21 cellular contexts compared by ENCODE assay signal in genomic region chr18:27847412-27847811, GRCh38.
A peak's percentile ranks its signal among the peaks of the same experiment; 100 is the strongest.
DNase-seq lines count a peak whose midpoint lies in the region; ATAC-seq, FAIRE-seq and TF ChIP-seq lines count a peak whose summit lies in the region.
"Had no signal": no experiment of that assay in that cellular context is flagged by ENCODE, and none has a peak within 500 bp of the region (broad histone marks: within the 10 kb centered on the region; RNA-seq: fewer than 3 reads in every experiment).

No MANE protein-coding gene starts in this region.

- DNase-seq in DMS53 (lab: John Stamatoyannopoulos, UW) (peak; percentile 47), DMS53 treated with DMSO at 0.1 percent for 48 hours (lab: John Stamatoyannopoulos, UW; ENCODE audit: unreplicated experiment) (no peak), LNCaP clone FGC (ENCODE audit: low read depth) (peak; percentile 92), endothelial cell of umbilical vein (ENCODE audit: low read depth, low spot score) (peak; percentile 40), prostate gland (ENCODE audit: low spot score) (peak; percentile 43), left cardiac atrium (no peak), osteocyte (ENCODE audit: extremely low spot score, unreplicated experiment) (no peak), HAP-1 (ENCODE audit: low spot score in 2 of 2) (no peak)
- DNase-seq: 8988T, DMS79, GDM1, MM.1S, NCI-H2029, NCI-H524, SK-N-SH had no signal

- CTCF ChIA-PET in endothelial cell of umbilical vein (lab: Charles Lee), result interaction anchor here (0.9 kb wide), 2 partner anchors 9 to 11 kb away, joined by 3 read pairs; no protein-coding TSS in a partner anchor

- dilution Hi-C loops in endothelial cell of umbilical vein (cut with MboI; ENCODE audit: extremely low pct_ligation_motif_present, low sequenced_read_pairs), result no loop called here

- H3K9me1 ChIP-seq in endothelial cell of umbilical vein (replicated peaks; ENCODE audit: control insufficient read depth, extremely low read depth, insufficient read depth, low read length), result no peaks in the 10 kb centered on the region

- H3K4me1 ChIP-seq in endothelial cell of umbilical vein (ENCODE audit: control insufficient read depth, extremely low read depth, insufficient read depth, low read length) (peaks cover 25% of the 10 kb centered on the region), prostate gland (replicated peaks) (no peaks in the 10 kb centered on the region), HAP-1 (no peaks in the 10 kb centered on the region)
- H3K4me1 ChIP-seq: BLaER1 treated with 17β-estradiol and CSF1 and Interleukin-3, amounts not matched to agents 10 nM and 100 nM had no signal

- in situ Hi-C loops in HAP-1 (cut with MboI; ENCODE audit: low sequenced_read_pairs), result no loop called here

- H3K36me3 ChIP-seq in endothelial cell of umbilical vein (ENCODE audit: control insufficient read depth in 2 of 2, extremely low read depth in 1 of 2, insufficient read depth in 2 of 2, low read length in 2 of 2) (no peaks in the 10 kb centered on the region), prostate gland (no peaks in the 10 kb centered on the region), HAP-1 (replicated peaks) (no peaks in the 10 kb centered on the region)
- H3K36me3 ChIP-seq: BLaER1 treated with 17β-estradiol and CSF1 and Interleukin-3, amounts not matched to agents 10 nM and 100 nM had no signal

- no peaks in the 10 kb centered on the region for H3K79me2 ChIP-seq in endothelial cell of umbilical vein (ENCODE audit: control insufficient read depth, insufficient read depth, low read length)

- H3K4me2 ChIP-seq in endothelial cell of umbilical vein (ENCODE audit: insufficient read depth, low read length), result no peak overlapping the region
- H3K4me2 ChIP-seq: BLaER1 treated with 17β-estradiol and CSF1 and Interleukin-3, amounts not matched to agents 10 nM and 100 nM; SK-N-SH had no signal

- no peaks in the 10 kb centered on the region for H3K36me3 Mint-ChIP-seq in osteocyte (ENCODE audit: unreplicated experiment)

- H3K9me3 Mint-ChIP-seq in osteocyte (ENCODE audit: unreplicated experiment), result no peaks in the 10 kb centered on the region

- H3K9me3 ChIP-seq in endothelial cell of umbilical vein (replicated peaks; ENCODE audit: control insufficient read depth, insufficient read depth, low read length) (no peaks in the 10 kb centered on the region), prostate gland (no peaks in the 10 kb centered on the region), HAP-1 (no peaks in the 10 kb centered on the region)
- H3K9me3 ChIP-seq: BLaER1 treated with 17β-estradiol and CSF1 and Interleukin-3, amounts not matched to agents 10 nM and 100 nM; SK-N-SH had no signal

- H3K4me3 ChIP-seq in LNCaP clone FGC (ENCODE audit: low read depth, low read length), result no peak overlapping the region
- no peak overlapping the region for H3K4me3 ChIP-seq in endothelial cell of umbilical vein (replicated peaks in 1 of 3; ENCODE audit: insufficient read depth in 1 of 3, low read depth in 1 of 3, low read length in 3 of 3)
- no peak overlapping the region for H3K4me3 ChIP-seq in prostate gland
- no peak overlapping the region for H3K4me3 ChIP-seq in HAP-1
- H3K4me3 ChIP-seq: BLaER1 treated with 17β-estradiol and CSF1 and Interleukin-3, amounts not matched to agents 10 nM and 100 nM; K562 had no signal

- no peak overlapping the region for H3K4me3 Mint-ChIP-seq in osteocyte (ENCODE audit: unreplicated experiment)

- TF ChIP-seq CTCF in LNCaP clone FGC (IDR thresholded peaks at IDR 0.05; ENCODE audit: control insufficient read depth, extremely low read depth, insufficient read depth) (no peak), endothelial cell of umbilical vein (IDR thresholded peaks at IDR 0.05; ENCODE audit: extremely low read depth in 1 of 2, insufficient read depth in 1 of 2, low read depth in 1 of 2, low read length in 2 of 2) (no peak), prostate gland (IDR thresholded peaks at IDR 0.05) (no peak), osteocyte (IDR thresholded peaks at IDR 0.05) (no peak)

- no peak for ATAC-seq in left cardiac atrium
- ATAC-seq: HCT116, K562, Right ventricle myocardium inferior had no signal

- WGBS in prostate gland, result 8% methylated on average over 4 of the region's 4 CpGs

- H3K27me3 ChIP-seq in endothelial cell of umbilical vein (ENCODE audit: control insufficient read depth in 2 of 2, insufficient read depth in 2 of 2, low read length in 2 of 2), result no peaks in the 10 kb centered on the region
- H3K27me3 ChIP-seq in prostate gland (replicated peaks; ENCODE audit: insufficient read depth), result no peaks in the 10 kb centered on the region
- no peaks in the 10 kb centered on the region for H3K27me3 ChIP-seq in HAP-1 (ENCODE audit: low read depth)
- H3K27me3 ChIP-seq: BLaER1 treated with 17β-estradiol and CSF1 and Interleukin-3, amounts not matched to agents 10 nM and 100 nM had no signal

- no peak for FAIRE-seq in endothelial cell of umbilical vein (lab: Jason Lieb, UNC)
- FAIRE-seq: GM12892, GM19239, K562 had no signal

- no peak overlapping the region for H3K27ac Mint-ChIP-seq in osteocyte (ENCODE audit: unreplicated experiment)

- peak overlapping the region; percentile 56 for H2AFZ ChIP-seq in endothelial cell of umbilical vein (ENCODE audit: low read depth, low read length)

- BruUV-seq in endothelial cell of umbilical vein (replicated peaks; lab: Mats Ljungman, UMichigan), result no TSS peak

- H3K27me3 Mint-ChIP-seq in osteocyte (ENCODE audit: unreplicated experiment), result no peaks in the 10 kb centered on the region

- H3K9ac ChIP-seq in endothelial cell of umbilical vein (replicated peaks; ENCODE audit: extremely low read depth, insufficient read depth, low read length), result no peak overlapping the region
- H3K9ac ChIP-seq: BLaER1 treated with 17β-estradiol and CSF1 and Interleukin-3, amounts not matched to agents 10 nM and 100 nM; SK-N-SH had no signal

- no peak overlapping the region for H3K27ac ChIP-seq in endothelial cell of umbilical vein (ENCODE audit: insufficient read depth, low read depth, low read length)
- no peak overlapping the region for H3K27ac ChIP-seq in prostate gland
- H3K27ac ChIP-seq: BLaER1 treated with 17β-estradiol and CSF1 and Interleukin-3, amounts not matched to agents 10 nM and 100 nM had no signal

- peaks cover 22% of the 10 kb centered on the region for H3K4me1 Mint-ChIP-seq in osteocyte (ENCODE audit: unreplicated experiment)

- TF ChIP-seq POLR2A in endothelial cell of umbilical vein (IDR thresholded peaks at IDR 0.05; ENCODE audit: low read depth, low read length), result no peak
- TF ChIP-seq POLR2A in prostate gland (IDR thresholded peaks at IDR 0.05), result no peak

- H4K20me1 ChIP-seq in endothelial cell of umbilical vein (replicated peaks; ENCODE audit: control insufficient read depth, extremely low read depth, insufficient read depth, low read length), result no peaks in the 10 kb centered on the region
- H4K20me1 ChIP-seq: BLaER1 treated with 17β-estradiol and CSF1 and Interleukin-3, amounts not matched to agents 10 nM and 100 nM had no signal

- POLR2A ChIA-PET in endothelial cell of umbilical vein (lab: Charles Lee), result no interaction called here

- intact Hi-C loops in endothelial cell of umbilical vein (cut with micrococcal nuclease) (loop anchor here (5.0 to 10.0 kb wide), 3 partner anchors 267 to 947 kb away; no protein-coding TSS in a partner anchor), prostate gland (cut with DNase I) (no loop called here), left cardiac atrium (cut with DNase I) (no loop called here)

TF ChIP-seq in endothelial cell of umbilical vein, 7 proteins besides CTCF, POLR2A, EP300 and RAD21:
- TF ChIP-seq MAX (IDR thresholded peaks at IDR 0.05; ENCODE audit: insufficient read depth, insufficient read length) (no peak), GATA2 (IDR thresholded peaks at IDR 0.05; ENCODE audit: insufficient read depth, insufficient read length, low read depth, low read length) (peak; percentile 22)
TF ChIP-seq in endothelial cell of umbilical vein: peak in this region for 1.

Comparison
In these comparisons a context has a peak if more than half of its experiments do, and no peak if none do; other contexts are left out.
1. DNase-seq: peak in DMS53 (single experiment), LNCaP clone FGC (single experiment), endothelial cell of umbilical vein (single experiment) and prostate gland (single experiment); none in DMS53 treated with DMSO at 0.1 percent for 48 hours (single experiment), left cardiac atrium (single experiment), osteocyte (single experiment) and HAP-1 (0 of 2).